Comparison of ENCODE assay signal across 26 cellular contexts in the genomic region with DNA sequence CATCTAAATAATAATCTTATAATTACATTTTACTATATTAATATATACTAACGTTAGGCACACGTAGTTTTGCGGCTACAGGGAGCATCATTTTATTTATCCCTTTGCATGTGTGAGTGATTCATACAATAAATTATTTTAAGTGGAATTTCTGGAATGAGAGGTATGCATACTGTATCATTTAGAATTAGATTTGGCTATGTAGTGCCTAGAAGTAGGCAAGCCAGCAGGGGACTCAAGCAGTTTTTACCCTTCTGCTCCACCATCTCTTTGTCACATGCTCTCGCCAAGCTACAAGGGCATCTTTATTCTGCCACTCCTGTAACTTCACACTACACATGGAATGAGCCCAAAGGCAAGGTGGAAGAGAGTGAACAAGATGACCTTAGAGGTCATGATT.
DNase-seq lines count a peak whose midpoint lies in the region; ATAC-seq and TF ChIP-seq lines count a peak whose summit lies in the region.
"Had no signal": no experiment of that assay in that cellular context is flagged by ENCODE, and none has a peak within 500 bp of the region (broad histone marks: within the 10 kb centered on the region; RNA-seq: fewer than 3 reads in every experiment).

No MANE protein-coding gene starts in this region.

- no peak for TF ChIP-seq CTCF in fibroblast of the aortic adventitia (IDR thresholded peaks at IDR 0.05; ENCODE audit: insufficient read depth, low read length)
- TF ChIP-seq CTCF in retinal pigment epithelial cell (conservative IDR thresholded peaks at IDR 0.05; ENCODE audit: low read depth, low read length) = peak; percentile 4

- H3K36me3 ChIP-seq in SJSA1 = no peaks in the 10 kb centered on the region
- H3K36me3 ChIP-seq: Peyer's patch had no signal

- no peaks in the 10 kb centered on the region for H3K27me3 ChIP-seq in SJSA1 (replicated peaks)
- H3K27me3 ChIP-seq: dorsolateral prefrontal cortex, Peyer's patch had no signal

- H3K9me3 ChIP-seq in SJSA1 (replicated peaks) = no peaks in the 10 kb centered on the region
- no peaks in the 10 kb centered on the region for H3K9me3 ChIP-seq in T-helper 17 cell (ENCODE audit: control insufficient read depth, low read length, poor library complexity, severe bottlenecking)
- H3K9me3 ChIP-seq: Peyer's patch had no signal

- no peak overlapping the region for H3K27ac Mint-ChIP-seq in T-helper 17 cell
- H3K27ac Mint-ChIP-seq: activated CD4-positive, alpha-beta T cell treated with anti-CD3 and anti-CD28 coated beads, Interleukin-2, amount 10 ng/mL, durations not matched to agents 24 days and 14 days; memory B cell; naive B cell; type B pancreatic cell had no signal

- no peaks in the 10 kb centered on the region for H3K4me1 Mint-ChIP-seq in T-helper 17 cell
- H3K4me1 Mint-ChIP-seq: activated CD4-positive, alpha-beta T cell treated with anti-CD3 and anti-CD28 coated beads, Interleukin-2, amount 10 ng/mL, durations not matched to agents 24 days and 14 days; memory B cell; naive B cell had no signal

- peaks cover 29% of the 10 kb centered on the region for H3K27me3 Mint-ChIP-seq in T-helper 17 cell
- H3K27me3 Mint-ChIP-seq: type B pancreatic cell had no signal

- no peak overlapping the region for H3K4me3 Mint-ChIP-seq in T-helper 17 cell
- H3K4me3 Mint-ChIP-seq: activated CD4-positive, alpha-beta T cell treated with anti-CD3 and anti-CD28 coated beads, Interleukin-2, amount 10 ng/mL, durations not matched to agents 24 days and 14 days; memory B cell; naive B cell; type B pancreatic cell had no signal

- DNase-seq in ELR (ENCODE audit: low read depth) = peak; percentile 72
- DNase-seq in SJSA1 (ENCODE audit: low read depth in 1 of 2, low spot score in 2 of 2) = peak; percentile 58 to 76
- peak; percentile 1 for DNase-seq in fibroblast of the aortic adventitia (ENCODE audit: low read depth)
- DNase-seq in retinal pigment epithelial cell (ENCODE audit: low read depth) = peak; percentile 48
- DNase-seq in T-helper 17 cell = no peak
- DNase-seq: activated CD4-positive, alpha-beta T cell treated with anti-CD3 and anti-CD28 coated beads, Interleukin-2, amount 10 ng/mL, durations not matched to agents 24 days and 14 days; activated naive CD4-positive, alpha-beta T cell treated with Interleukin-2 at 50 U/mL for 16 hours; activated T-cell treated with anti-CD3 and anti-CD28 coated beads, Interleukin-2, amount 50 U/mL, for 48 hours; amygdala; central memory CD4-positive, alpha-beta T cell; dorsolateral prefrontal cortex; head of caudate nucleus; KG1; left colon; naive B cell; NCI-H146; NCI-H524; Peyer's patch; stimulated activated CD4-positive, alpha-beta T cell treated with anti-CD3 and anti-CD28 coated beads, Interleukin-1b, Interleukin-23, amount 100 ng/mL, for 48 hours had no signal

- H3K4me3 ChIP-seq in SJSA1 (no peak overlapping the region), fibroblast of the aortic adventitia (ENCODE audit: low read depth, low read length) (no peak overlapping the region), retinal pigment epithelial cell (ENCODE audit: low read length) (no peak overlapping the region)
- H3K4me3 ChIP-seq: dorsolateral prefrontal cortex, Peyer's patch, skin epidermis had no signal

- H3K4me1 ChIP-seq in SJSA1 (replicated peaks) = peaks cover 8% of the 10 kb centered on the region

- ATAC-seq in T-helper 17 cell (no peak), GM19324 (IDR thresholded peaks at IDR 0.05; ENCODE audit: low FRiP score, unreplicated experiment) (no peak), GM21737 (IDR thresholded peaks at IDR 0.05; ENCODE audit: unreplicated experiment) (no peak), GM19455 (IDR thresholded peaks at IDR 0.05; ENCODE audit: unreplicated experiment) (no peak)
- ATAC-seq: left colon had no signal

- H3K27ac ChIP-seq in SJSA1 = peak overlapping the region; percentile 29
- H3K27ac ChIP-seq: C4-2B, Peyer's patch, skin epidermis had no signal

- H3K36me3 Mint-ChIP-seq in T-helper 17 cell (ENCODE audit: low read depth) = no peaks in the 10 kb centered on the region
- H3K36me3 Mint-ChIP-seq: memory B cell, naive B cell, type B pancreatic cell had no signal

Comparison
In these comparisons a context has a peak if more than half of its experiments do, and no peak if none do; other contexts are left out.
1. DNase-seq: peak in ELR (single experiment), SJSA1 (2 of 2), fibroblast of the aortic adventitia (single experiment) and retinal pigment epithelial cell (single experiment); none in T-helper 17 cell (0 of 3).